Comparison of ENCODE assay signal across 15 cellular contexts in genomic region chr7:66521675-66522074, GRCh38.
DNase-seq lines count a peak whose midpoint lies in the region; ATAC-seq, FAIRE-seq and TF ChIP-seq lines count a peak whose summit lies in the region.
"Had no signal": no experiment of that assay in that cellular context is flagged by ENCODE, and none has a peak within 500 bp of the region (broad histone marks: within the 10 kb centered on the region; RNA-seq: fewer than 3 reads in every experiment).

No MANE protein-coding gene starts in this region.

- no peak for FAIRE-seq in HepG2 (lab: Jason Lieb, UNC)
- FAIRE-seq: D721Med, G401.6, GM12891 had no signal

- H3K27me3 ChIP-seq in HepG2 (ENCODE audit: control insufficient read depth in 1 of 2, insufficient read depth in 2 of 2, low read length in 2 of 2) (no peaks in the 10 kb centered on the region), right lobe of liver (no peaks in the 10 kb centered on the region), osteoblast (ENCODE audit: insufficient read depth, low read length) (no peaks in the 10 kb centered on the region)
- no peaks in the 10 kb centered on the region for H3K27me3 ChIP-seq in CD4-positive, alpha-beta memory T cell (ENCODE audit: insufficient read depth, low read length)
- H3K27me3 ChIP-seq: BLaER1 had no signal

- H3K36me3 Mint-ChIP-seq in activated T-helper 17 cell treated with anti-CD3 and anti-CD28 coated beads, Interleukin-2, amount 50 U/mL, for 72 hours (ENCODE audit: low read depth), result no peaks in the 10 kb centered on the region
- no peaks in the 10 kb centered on the region for H3K36me3 Mint-ChIP-seq in neural crest cell (ENCODE audit: low read depth)
- H3K36me3 Mint-ChIP-seq in CD4-positive, alpha-beta memory T cell, result no peaks in the 10 kb centered on the region

- peaks cover 52% of the 10 kb centered on the region for H3K4me1 ChIP-seq in HepG2 (ENCODE audit: insufficient read depth, low read length)
- H3K4me1 ChIP-seq in right lobe of liver, result peaks cover 0 to 13% (median 5%) of the 10 kb centered on the region in 4 donors
- H3K4me1 ChIP-seq in osteoblast (ENCODE audit: insufficient read depth, low read length), result no peaks in the 10 kb centered on the region
- H3K4me1 ChIP-seq in CD4-positive, alpha-beta memory T cell (ENCODE audit: insufficient read depth, low read length), result no peaks in the 10 kb centered on the region
- H3K4me1 ChIP-seq: HAP-1 had no signal

- POLR2A ChIA-PET in HepG2 (lab: Yijun Ruan, JAX), result interaction anchor here (2.9 kb wide), 1 partner anchor 28 kb away, joined by 11 read pairs; no protein-coding TSS in a partner anchor
- POLR2A ChIA-PET in CD4-positive, alpha-beta memory T cell (lab: Charles Lee; ENCODE audit: partially characterized antibody), result interaction anchor here (1.1 kb wide), 1 partner anchor 132 kb away, joined by 3 read pairs; no protein-coding TSS in a partner anchor

- CTCF ChIA-PET in HepG2 (lab: Yijun Ruan, JAX; ENCODE audit: low intra/inter-chr PET ratio, low total read pairs), result no interaction called here
- CTCF ChIA-PET in CD4-positive, alpha-beta memory T cell (lab: Charles Lee; ENCODE audit: partially characterized antibody), result no interaction called here

- no peak overlapping the region for H3K4me2 ChIP-seq in HepG2 (ENCODE audit: low read depth, low read length)
- H3K4me2 ChIP-seq in osteoblast (ENCODE audit: insufficient read depth, low read length), result no peak overlapping the region
- H3K4me2 ChIP-seq: BLaER1 had no signal

- H3K4me1 Mint-ChIP-seq in activated T-helper 17 cell treated with anti-CD3 and anti-CD28 coated beads, Interleukin-2, amount 50 U/mL, for 72 hours, result no peaks in the 10 kb centered on the region
- H3K4me1 Mint-ChIP-seq in neural crest cell, result no peaks in the 10 kb centered on the region
- H3K4me1 Mint-ChIP-seq in CD4-positive, alpha-beta memory T cell, result peaks cover 0 to 4% (median 0%) of the 10 kb centered on the region in 4 donors

- no peak for TF ChIP-seq POLR2A in HepG2 (IDR thresholded peaks at IDR 0.05; ENCODE audit: insufficient read depth in 1 of 2, low read depth in 2 of 2, low read length in 2 of 2)
- TF ChIP-seq POLR2A in right lobe of liver (IDR thresholded peaks at IDR 0.05), result no peak

- in situ Hi-C loops in HepG2 (cut with HindIII; ENCODE audit: extremely low pct_ligation_motif_present, low pct_unique_long_range_greater_than_20kb), result no loop called here

- H2AFZ ChIP-seq in HepG2 (ENCODE audit: low read length) (no peak overlapping the region), osteoblast (ENCODE audit: low read length) (no peak overlapping the region)
- H2AFZ ChIP-seq: GM23248 had no signal

- H3K27me3 Mint-ChIP-seq in activated T-helper 17 cell treated with anti-CD3 and anti-CD28 coated beads, Interleukin-2, amount 50 U/mL, for 72 hours, result no peaks in the 10 kb centered on the region
- peaks cover 2% of the 10 kb centered on the region for H3K27me3 Mint-ChIP-seq in neural crest cell (ENCODE audit: low read depth)
- no peaks in the 10 kb centered on the region for H3K27me3 Mint-ChIP-seq in CD4-positive, alpha-beta memory T cell
- H3K27me3 Mint-ChIP-seq: CD8-positive, alpha-beta memory T cell had no signal

- H3K9me3 ChIP-seq in HepG2 (ENCODE audit: low read length) (no peaks in the 10 kb centered on the region), right lobe of liver (no peaks in the 10 kb centered on the region), osteoblast (ENCODE audit: low read depth, low read length) (no peaks in the 10 kb centered on the region)
- no peaks in the 10 kb centered on the region for H3K9me3 ChIP-seq in CD4-positive, alpha-beta memory T cell (ENCODE audit: control insufficient read depth in 1 of 2, low read length in 2 of 2)
- H3K9me3 ChIP-seq: BLaER1, HAP-1 had no signal

- 70% methylated on average over 4 of the region's 4 CpGs for WGBS in HepG2 (ENCODE audit: low lambda C conversion rate)
- 80% methylated on average over 4 of the region's 4 CpGs for WGBS in right lobe of liver (ENCODE audit: insufficient coverage, low coverage, low lambda C conversion rate, missing lambda C conversion rate)

- H3K4me3 ChIP-seq in HepG2 (replicated peaks in 1 of 3; ENCODE audit: insufficient read depth in 1 of 3, low read depth in 2 of 3, low read length in 3 of 3) (no peak overlapping the region), right lobe of liver (no peak overlapping the region), osteoblast (ENCODE audit: insufficient read depth, low read length) (no peak overlapping the region)
- H3K4me3 ChIP-seq in CD4-positive, alpha-beta memory T cell (ENCODE audit: low read length in 2 of 2), result no peak overlapping the region
- H3K4me3 ChIP-seq: BLaER1, GM23248, HAP-1 had no signal

- H3K36me3 ChIP-seq in HepG2 (replicated peaks in 1 of 2; ENCODE audit: control insufficient read depth in 1 of 2, insufficient read depth in 2 of 2, low read length in 2 of 2) (no peaks in the 10 kb centered on the region), right lobe of liver (no peaks in the 10 kb centered on the region), osteoblast (ENCODE audit: insufficient read depth, low read length) (no peaks in the 10 kb centered on the region)
- H3K36me3 ChIP-seq in CD4-positive, alpha-beta memory T cell (ENCODE audit: insufficient read depth, low read length), result no peaks in the 10 kb centered on the region
- H3K36me3 ChIP-seq: HAP-1 had no signal

- H3K9me3 Mint-ChIP-seq in activated T-helper 17 cell treated with anti-CD3 and anti-CD28 coated beads, Interleukin-2, amount 50 U/mL, for 72 hours, result no peaks in the 10 kb centered on the region
- H3K9me3 Mint-ChIP-seq in neural crest cell, result no peaks in the 10 kb centered on the region
- H3K9me3 Mint-ChIP-seq in CD4-positive, alpha-beta memory T cell, result no peaks in the 10 kb centered on the region

- DNase-seq in HepG2 (ENCODE audit: low spot score) (no peak), right lobe of liver (no peak), neural crest cell (ENCODE audit: low read depth, low spot score) (no peak), osteoblast (ENCODE audit: insufficient read length, low spot score, missing footprints) (no peak), nucleus accumbens (lab: John Stamatoyannopoulos, UW) (no peak)
- no peak for DNase-seq in CD4-positive, alpha-beta memory T cell
- DNase-seq: 8988T; CD8-positive, alpha-beta memory T cell; GM23248 had no signal

- no peak overlapping the region for H3K4me3 Mint-ChIP-seq in activated T-helper 17 cell treated with anti-CD3 and anti-CD28 coated beads, Interleukin-2, amount 50 U/mL, for 72 hours
- peak overlapping the region; percentile 49 for H3K4me3 Mint-ChIP-seq in neural crest cell
- no peak overlapping the region for H3K4me3 Mint-ChIP-seq in CD4-positive, alpha-beta memory T cell
- H3K4me3 Mint-ChIP-seq: CD8-positive, alpha-beta memory T cell had no signal

- H3K27ac Mint-ChIP-seq in activated T-helper 17 cell treated with anti-CD3 and anti-CD28 coated beads, Interleukin-2, amount 50 U/mL, for 72 hours, result peak overlapping the region; percentile 73
- no peak overlapping the region for H3K27ac Mint-ChIP-seq in neural crest cell (ENCODE audit: unreplicated experiment)
- peak overlapping the region in 3 of 7 donors; percentile 11 to 62 (median 35) for H3K27ac Mint-ChIP-seq in CD4-positive, alpha-beta memory T cell

- H3K79me2 ChIP-seq in HepG2 (ENCODE audit: insufficient read depth, low read length) (no peaks in the 10 kb centered on the region), osteoblast (ENCODE audit: insufficient read depth, low read length) (no peaks in the 10 kb centered on the region)

- no TSS peak for BruUV-seq in HepG2 (replicated peaks; lab: Mats Ljungman, UMichigan)

- TF ChIP-seq EP300 in HepG2 (IDR thresholded peaks at IDR 0.05; ENCODE audit: low read depth in 2 of 2, low read length in 2 of 2), result no peak
- TF ChIP-seq EP300 in HepG2 (CRISPR knock-in tag; IDR thresholded peaks at IDR 0.05; ENCODE audit: borderline replicate concordance), result no peak

- TF ChIP-seq RAD21 in HepG2 (CRISPR knock-in tag; IDR thresholded peaks at IDR 0.05), result no peak

- no peak for TF ChIP-seq CTCF in HepG2 (CRISPR knock-in tag; IDR thresholded peaks at IDR 0.05)
- TF ChIP-seq CTCF in right lobe of liver (IDR thresholded peaks at IDR 0.05), result no peak
- TF ChIP-seq CTCF in neural crest cell (conservative IDR thresholded peaks at IDR 0.05), result no peak
- TF ChIP-seq CTCF in osteoblast (IDR thresholded peaks at IDR 0.05; ENCODE audit: extremely low read depth, low read depth, low read length), result no peak

- H4K20me1 ChIP-seq in HepG2 (ENCODE audit: insufficient read depth, low read length) (no peaks in the 10 kb centered on the region), osteoblast (ENCODE audit: insufficient read depth, low read length) (no peaks in the 10 kb centered on the region)
- H4K20me1 ChIP-seq: BLaER1 had no signal

- ATAC-seq in HepG2 (no peak), right lobe of liver (no peak)
- ATAC-seq in activated T-helper 17 cell treated with anti-CD3 and anti-CD28 coated beads, Interleukin-2, amount 50 U/mL, for 72 hours (replicated peaks), result no peak

- no peak overlapping the region for H3K27ac ChIP-seq in HepG2 (ENCODE audit: extremely low read length, insufficient read depth, low read length)
- no peak overlapping the region for H3K27ac ChIP-seq in right lobe of liver
- no peak overlapping the region for H3K27ac ChIP-seq in osteoblast (ENCODE audit: low read depth, low read length)
- H3K27ac ChIP-seq in CD4-positive, alpha-beta memory T cell (ENCODE audit: low read depth, low read length), result no peak overlapping the region
- H3K27ac ChIP-seq: BLaER1, GM23248 had no signal

- intact Hi-C loops in HepG2 (cut with micrococcal nuclease; ENCODE audit: unreplicated experiment), result no loop called here
- intact Hi-C loops in right lobe of liver (cut with DNase I), result no loop called here
- intact Hi-C loops in CD4-positive, alpha-beta memory T cell (cut with micrococcal nuclease), result no loop called here

- no peak overlapping the region for H3K9ac ChIP-seq in HepG2 (ENCODE audit: insufficient read depth, low read depth, low read length)
- H3K9ac ChIP-seq: BLaER1, GM23248 had no signal

TF ChIP-seq in HepG2, 621 proteins besides CTCF, POLR2A, EP300 and RAD21 (continues in another document):
- TF ChIP-seq IRX3 (CRISPR knock-in tag; IDR thresholded peaks at IDR 0.05; ENCODE audit: borderline replicate concordance, low read depth) (no peak), KDM5A (IDR thresholded peaks at IDR 0.05; ENCODE audit: borderline replicate concordance, low read length) (no peak), TRAFD1 (CRISPR knock-in tag; IDR thresholded peaks at IDR 0.05; ENCODE audit: borderline replicate concordance) (no peak)
